ENCODE assay signal across 8 cellular contexts in genomic region chr1:47175227-47175934, GRCh38. TPM values are rescaled to one million over a fixed set of nuclear protein-coding genes. Genes with fewer than 3 reads are reported as not detected.
A peak's percentile ranks its signal among the peaks of the same experiment; 100 is the strongest.
DNase-seq lines count a peak whose midpoint lies in the region; ATAC-seq and TF ChIP-seq lines count a peak whose summit lies in the region.

No MANE protein-coding gene starts in this region.

- peak; percentile 47 for ATAC-seq in GM18517 (IDR thresholded peaks at IDR 0.05; ENCODE audit: unreplicated experiment)
- peak; percentile 57 for ATAC-seq in left ventricle myocardium superior
- no peak for ATAC-seq in GM19397 (IDR thresholded peaks at IDR 0.05; ENCODE audit: unreplicated experiment)

- DNase-seq in AML-193 (lab: John Stamatoyannopoulos, UW) (peak; percentile 43 to 54), RPMI7951 (ENCODE audit: low read depth) (peak; percentile 54), amygdala (lab: John Stamatoyannopoulos, UW) (peak in 38 of 56 donors; percentile 13 to 77 (median 35)), left ventricle myocardium superior (no peak), renal cortical epithelial cell (ENCODE audit: low read depth) (peak; percentile 57)

- intact Hi-C loops in left ventricle myocardium superior (cut with micrococcal nuclease) = no loop called here

- peak; percentile 74 for TF ChIP-seq RAD21 in Ishikawa (IDR thresholded peaks at IDR 0.05; ENCODE audit: low read depth)

- no peak for TF ChIP-seq EP300 in Ishikawa (IDR thresholded peaks at IDR 0.05; ENCODE audit: borderline replicate concordance)

TF ChIP-seq in Ishikawa, 13 proteins besides CTCF, POLR2A, EP300 and RAD21:
- TF ChIP-seq CREB1 (IDR thresholded peaks at IDR 0.05; ENCODE audit: low read depth) = no peak
- TF ChIP-seq NFIC (IDR thresholded peaks at IDR 0.05) = no peak
- TF ChIP-seq EGR1 (IDR thresholded peaks at IDR 0.05) = no peak
- TF ChIP-seq FOXM1 (IDR thresholded peaks at IDR 0.05; ENCODE audit: borderline replicate concordance, low read depth) = no peak
- no peak for TF ChIP-seq ZBTB7A (IDR thresholded peaks at IDR 0.05; ENCODE audit: low read depth)
- TF ChIP-seq, protein P1, sequence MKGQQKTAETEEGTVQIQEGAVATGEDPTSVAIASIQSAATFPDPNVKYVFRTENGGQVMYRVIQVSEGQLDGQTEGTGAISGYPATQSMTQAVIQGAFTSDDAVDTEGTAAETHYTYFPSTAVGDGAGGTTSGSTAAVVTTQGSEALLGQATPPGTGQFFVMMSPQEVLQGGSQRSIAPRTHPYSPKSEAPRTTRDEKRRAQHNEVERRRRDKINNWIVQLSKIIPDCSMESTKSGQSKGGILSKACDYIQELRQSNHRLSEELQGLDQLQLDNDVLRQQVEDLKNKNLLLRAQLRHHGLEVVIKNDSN (IDR thresholded peaks at IDR 0.05) = no peak
- no peak for TF ChIP-seq TCF12 (IDR thresholded peaks at IDR 0.05; ENCODE audit: low read depth)
- TF ChIP-seq TAF1 (IDR thresholded peaks at IDR 0.05; ENCODE audit: low read depth) = no peak
- no peak for TF ChIP-seq CEBPB (IDR thresholded peaks at IDR 0.05)
- TF ChIP-seq TEAD4 (IDR thresholded peaks at IDR 0.05) = no peak
- no peak for TF ChIP-seq YY1 (IDR thresholded peaks at IDR 0.05; ENCODE audit: low read depth)
- TF ChIP-seq, protein P2, sequence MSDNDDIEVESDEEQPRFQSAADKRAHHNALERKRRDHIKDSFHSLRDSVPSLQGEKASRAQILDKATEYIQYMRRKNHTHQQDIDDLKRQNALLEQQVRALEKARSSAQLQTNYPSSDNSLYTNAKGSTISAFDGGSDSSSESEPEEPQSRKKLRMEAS (IDR thresholded peaks at IDR 0.05) = no peak
- TF ChIP-seq, protein P3, sequence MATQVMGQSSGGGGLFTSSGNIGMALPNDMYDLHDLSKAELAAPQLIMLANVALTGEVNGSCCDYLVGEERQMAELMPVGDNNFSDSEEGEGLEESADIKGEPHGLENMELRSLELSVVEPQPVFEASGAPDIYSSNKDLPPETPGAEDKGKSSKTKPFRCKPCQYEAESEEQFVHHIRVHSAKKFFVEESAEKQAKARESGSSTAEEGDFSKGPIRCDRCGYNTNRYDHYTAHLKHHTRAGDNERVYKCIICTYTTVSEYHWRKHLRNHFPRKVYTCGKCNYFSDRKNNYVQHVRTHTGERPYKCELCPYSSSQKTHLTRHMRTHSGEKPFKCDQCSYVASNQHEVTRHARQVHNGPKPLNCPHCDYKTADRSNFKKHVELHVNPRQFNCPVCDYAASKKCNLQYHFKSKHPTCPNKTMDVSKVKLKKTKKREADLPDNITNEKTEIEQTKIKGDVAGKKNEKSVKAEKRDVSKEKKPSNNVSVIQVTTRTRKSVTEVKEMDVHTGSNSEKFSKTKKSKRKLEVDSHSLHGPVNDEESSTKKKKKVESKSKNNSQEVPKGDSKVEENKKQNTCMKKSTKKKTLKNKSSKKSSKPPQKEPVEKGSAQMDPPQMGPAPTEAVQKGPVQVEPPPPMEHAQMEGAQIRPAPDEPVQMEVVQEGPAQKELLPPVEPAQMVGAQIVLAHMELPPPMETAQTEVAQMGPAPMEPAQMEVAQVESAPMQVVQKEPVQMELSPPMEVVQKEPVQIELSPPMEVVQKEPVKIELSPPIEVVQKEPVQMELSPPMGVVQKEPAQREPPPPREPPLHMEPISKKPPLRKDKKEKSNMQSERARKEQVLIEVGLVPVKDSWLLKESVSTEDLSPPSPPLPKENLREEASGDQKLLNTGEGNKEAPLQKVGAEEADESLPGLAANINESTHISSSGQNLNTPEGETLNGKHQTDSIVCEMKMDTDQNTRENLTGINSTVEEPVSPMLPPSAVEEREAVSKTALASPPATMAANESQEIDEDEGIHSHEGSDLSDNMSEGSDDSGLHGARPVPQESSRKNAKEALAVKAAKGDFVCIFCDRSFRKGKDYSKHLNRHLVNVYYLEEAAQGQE (IDR thresholded peaks at IDR 0.05; ENCODE audit: low read depth) = no peak
TF ChIP-seq in Ishikawa: peak in this region for 0.

RNA-seq across cellular contexts. Expression of gene PDZK1IP1, which starts 14.5 kb away (rescaled TPM):
- not detected in 2 replicates for total RNA-seq in RPMI7951 (2014; rRNA removed; shearing (Covaris generic))
- not detected for total RNA-seq in left ventricle myocardium superior
- total RNA-seq in renal cortical epithelial cell = 288 and 398 TPM in 2 replicates

RNA-seq across cellular contexts. Expression of gene CYP4A22, which starts 38.1 kb away (rescaled TPM):
- total RNA-seq in RPMI7951 (2014; rRNA removed; shearing (Covaris generic)) = not detected in 2 replicates
- total RNA-seq in left ventricle myocardium superior (not detected), renal cortical epithelial cell (not detected in 2 replicates)

RNA-seq across cellular contexts. Expression of gene TAL1, which starts 56.6 kb away (rescaled TPM):
- not detected in 2 replicates for total RNA-seq in RPMI7951 (2014; rRNA removed; shearing (Covaris generic))
- total RNA-seq in left ventricle myocardium superior = 3.7 TPM
- 0.35 TPM in 2 replicates for total RNA-seq in renal cortical epithelial cell

Comparison
In these comparisons a context has a peak if more than half of its experiments do, and no peak if none do; other contexts are left out.
1. RNA of gene PDZK1IP1, which starts 14.5 kb away (total RNA-seq): 288 to 398 TPM in renal cortical epithelial cell; not detected in left ventricle myocardium superior (single experiment) and not detected in RPMI7951; every median in the first group is over 100 times any median in the second.